Comparison of ENCODE assay signal across 10 cellular contexts in genomic region chr11:72081856-72082255, GRCh38. TPM values are rescaled to one million over a fixed set of nuclear protein-coding genes. Genes with fewer than 3 reads are reported as not detected.
A peak's percentile ranks its signal among the peaks of the same experiment; 100 is the strongest.
DNase-seq lines count a peak whose midpoint lies in the region; ATAC-seq, FAIRE-seq and TF ChIP-seq lines count a peak whose summit lies in the region.
"Had no signal": no experiment of that assay in that cellular context is flagged by ENCODE, and none has a peak within 500 bp of the region (broad histone marks: within the 10 kb centered on the region; RNA-seq: fewer than 3 reads in every experiment).

No MANE protein-coding gene starts in this region.

- H3K4me3 Mint-ChIP-seq in CD14-positive monocyte (peak overlapping the region in 1 of 2 donors; percentile 84), natural killer cell (peak overlapping the region; percentile 98)

- no peak overlapping the region for H3K9ac ChIP-seq in KMS-11

- H3K27ac Mint-ChIP-seq in CD14-positive monocyte = peak overlapping the region; percentile 96 to 100 (median 98)
- peak overlapping the region; percentile 99 to 100 for H3K27ac Mint-ChIP-seq in natural killer cell

- H3K27me3 ChIP-seq in KMS-11 (ENCODE audit: insufficient read depth, low read depth) (no peaks in the 10 kb centered on the region), bronchial epithelial cell (ENCODE audit: control insufficient read depth, insufficient read depth, low read length) (no peaks in the 10 kb centered on the region)

- peak overlapping the region; percentile 62; the same call in 1 of the 2 replicates for H3K4me2 ChIP-seq in KMS-11

- H3K27me3 Mint-ChIP-seq in CD14-positive monocyte (ENCODE audit: low read depth in 3 of 3) (no peaks in the 10 kb centered on the region), natural killer cell (ENCODE audit: low read depth in 2 of 2) (no peaks in the 10 kb centered on the region)

- H3K79me2 ChIP-seq in KMS-11 (ENCODE audit: insufficient read depth, low read depth) = peaks cover 32% of the 10 kb centered on the region

- no peak for TF ChIP-seq CTCF in CD14-positive monocyte (IDR thresholded peaks at IDR 0.05)
- no peak for TF ChIP-seq CTCF in KMS-11 (conservative IDR thresholded peaks at IDR 0.05; ENCODE audit: low read depth, low read length)
- TF ChIP-seq CTCF in bronchial epithelial cell (IDR thresholded peaks at IDR 0.05; ENCODE audit: insufficient read depth, low read length, severe bottlenecking) = no peak
- TF ChIP-seq CTCF in natural killer cell (IDR thresholded peaks at IDR 0.05) = no peak

- ATAC-seq in natural killer cell (no peak), HG02610 (IDR thresholded peaks at IDR 0.05; ENCODE audit: unreplicated experiment) (no peak)

- H3K27ac ChIP-seq in KMS-11 = no peak overlapping the region

- H3K4me1 Mint-ChIP-seq in CD14-positive monocyte = peaks cover 39% of the 10 kb centered on the region
- peaks cover 36% of the 10 kb centered on the region in 2 donors for H3K4me1 Mint-ChIP-seq in natural killer cell

- no peak for DNase-seq in CD14-positive monocyte (ENCODE audit: low spot score)
- DNase-seq in bronchial epithelial cell (ENCODE audit: low read depth) = peak; percentile 54
- DNase-seq in natural killer cell = no peak
- no peak for DNase-seq in NOMO-1 treated with dmso at 0.1 percent for 144 hours (lab: John Stamatoyannopoulos, UW; ENCODE audit: unreplicated experiment)
- no peak for DNase-seq in ecto neural progenitor cell (ENCODE audit: low spot score)
- DNase-seq in inferior parietal cortex (ENCODE audit: extremely low spot score) = no peak
- DNase-seq: GF-D8, NCI-H2029 treated with DMSO at 0.1 percent for 48 hours had no signal

- H3K4me3 ChIP-seq in KMS-11 (IDR thresholded peaks at IDR 0.05; ENCODE audit: insufficient read depth, low read depth, low read length) = no peak overlapping the region
- H3K4me3 ChIP-seq in bronchial epithelial cell (ENCODE audit: low read depth, low read length) = no peak overlapping the region

- peaks cover 50% of the 10 kb centered on the region for H3K4me1 ChIP-seq in KMS-11 (ENCODE audit: low read depth, poor library complexity, severe bottlenecking)

- H4K20me1 ChIP-seq in KMS-11 (ENCODE audit: insufficient read depth) = no peaks in the 10 kb centered on the region

- H3K36me3 Mint-ChIP-seq in CD14-positive monocyte (peaks cover 16 to 17% of the 10 kb centered on the region in 2 donors), natural killer cell (no peaks in the 10 kb centered on the region)

- H3K36me3 ChIP-seq in KMS-11 (ENCODE audit: insufficient read depth) = no peaks in the 10 kb centered on the region
- H3K36me3 ChIP-seq in bronchial epithelial cell (ENCODE audit: control insufficient read depth, insufficient read depth, low read length) = peaks cover 3% of the 10 kb centered on the region

- no peak for FAIRE-seq in bronchial epithelial cell (lab: Jason Lieb, UNC)

- H3K9me3 Mint-ChIP-seq in CD14-positive monocyte (no peaks in the 10 kb centered on the region), natural killer cell (no peaks in the 10 kb centered on the region)

- intact Hi-C loops in CD14-positive monocyte (cut with micrococcal nuclease) = loop anchor here in 1 of 2 donors (2.0 kb wide), 1 partner anchor 21 kb away; the partner anchor contains the start of gene LAMTOR1
- intact Hi-C loops in natural killer cell (cut with micrococcal nuclease) = no loop called here

- no peak overlapping the region for H2AFZ ChIP-seq in KMS-11 (ENCODE audit: low read depth)

RNA-seq across cellular contexts. Expression of gene LRRC51, which starts 1.2 kb away (rescaled TPM):
- 1 to 10 TPM; 1.6 to 1.9 TPM for polyA plus RNA-seq in CD14-positive monocyte
- total RNA-seq in bronchial epithelial cell = 2.6 and 3.2 TPM in 2 replicates
- total RNA-seq in natural killer cell = 1 to 10 TPM; 2.0 to 3.1 (median 2.5) TPM

RNA-seq across cellular contexts. Expression of gene NUMA1, which starts 1.5 kb away (rescaled TPM):
- 10 to 100 TPM in 1 of 2 donors, 1 to 10 TPM in 1; 4.1 to 12.4 TPM for polyA plus RNA-seq in CD14-positive monocyte
- 52.7 and 79.1 TPM in 2 replicates for total RNA-seq in bronchial epithelial cell
- 100 to 1,000 TPM; 261 to 290 (median 262) TPM for total RNA-seq in natural killer cell

RNA-seq across cellular contexts. Expression of gene LAMTOR1, which starts 21.2 kb away (rescaled TPM):
- polyA plus RNA-seq in CD14-positive monocyte = 100 to 1,000 TPM; 256 to 292 TPM
- total RNA-seq in bronchial epithelial cell = 79.2 and 128 TPM in 2 replicates
- 10 to 100 TPM; 55.5 to 62.9 (median 56.2) TPM for total RNA-seq in natural killer cell

RNA-seq across cellular contexts. Expression of gene TOMT, which starts 23.9 kb away (rescaled TPM):
- not detected for polyA plus RNA-seq in CD14-positive monocyte
- total RNA-seq in bronchial epithelial cell = not detected in 2 replicates
- total RNA-seq in natural killer cell = not detected

RNA-seq across cellular contexts. Expression of gene ANAPC15, which starts 30.6 kb away (rescaled TPM):
- 100 to 1,000 TPM in 1 of 2 donors, 10 to 100 TPM in 1; 94.8 to 112 TPM for polyA plus RNA-seq in CD14-positive monocyte
- total RNA-seq in bronchial epithelial cell = 19.0 and 32.5 TPM in 2 replicates
- total RNA-seq in natural killer cell = 10 to 100 TPM; 22.0 to 38.3 (median 29.7) TPM
